ENCODE assay signal across 1 cellular context in the genomic region with DNA sequence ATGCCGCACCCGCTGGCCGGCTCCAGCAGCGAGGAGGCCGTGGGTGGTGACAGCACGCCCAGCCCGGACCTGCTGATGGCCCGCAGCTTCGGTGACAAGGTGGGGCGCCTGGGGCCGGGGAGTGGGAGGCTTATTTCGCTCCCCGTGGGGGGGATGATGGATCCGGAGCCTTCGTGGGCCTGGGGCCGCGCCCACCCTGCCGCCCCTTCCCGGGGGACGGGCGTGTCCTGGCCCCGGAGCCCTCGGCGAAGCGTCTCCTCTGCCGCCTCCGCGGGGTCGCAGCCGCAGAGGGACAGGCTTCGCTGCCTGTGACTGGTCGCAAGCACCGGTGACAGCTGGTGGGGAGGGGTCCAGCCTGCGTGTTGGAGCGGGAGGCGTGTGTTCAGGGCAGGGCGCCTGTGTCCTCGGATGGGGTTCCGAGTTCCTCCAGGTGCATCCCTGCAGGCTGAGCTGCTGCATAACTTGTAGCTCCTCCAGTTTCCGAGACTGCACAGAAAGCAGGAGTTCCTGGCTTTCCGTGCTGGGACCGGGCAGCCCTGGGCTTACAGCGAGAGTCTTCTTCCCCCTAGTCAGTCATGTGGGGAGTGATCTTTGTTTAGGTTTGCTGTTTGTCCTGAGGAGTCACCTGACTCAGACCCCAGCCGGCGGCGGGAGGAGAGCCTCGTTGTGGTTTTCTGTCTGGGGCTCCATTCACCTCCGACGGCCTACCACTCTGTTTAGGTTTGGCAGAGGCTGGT.
A peak's percentile ranks its signal among the peaks of the same experiment; 100 is the strongest.
TF ChIP-seq lines count a peak whose summit lies in the region.

No MANE protein-coding gene starts in this region.

TF ChIP-seq in HEK293, 187 proteins besides CTCF, POLR2A, EP300 and RAD21 (continued from another document):
- TF ChIP-seq ZNF280D (tag by site-specific recombination; IDR thresholded peaks at IDR 0.05), result no peak
- TF ChIP-seq ZNF274 (IDR thresholded peaks at IDR 0.05; ENCODE audit: low read length), result no peak
- no peak for TF ChIP-seq ZNF274 (tag by site-specific recombination; IDR thresholded peaks at IDR 0.05; ENCODE audit: borderline replicate concordance)
- no peak for TF ChIP-seq ZNF555 (tag by site-specific recombination; conservative IDR thresholded peaks at IDR 0.05)
- TF ChIP-seq ZNF214 (tag by site-specific recombination; IDR thresholded peaks at IDR 0.05; ENCODE audit: borderline replicate concordance), result no peak
- TF ChIP-seq ZFP3 (tag by site-specific recombination; IDR thresholded peaks at IDR 0.05; ENCODE audit: low read depth), result no peak
- no peak for TF ChIP-seq ZNF768 (tag by site-specific recombination; IDR thresholded peaks at IDR 0.05)
- no peak for TF ChIP-seq HOXD13 (CRISPR knock-in tag; IDR thresholded peaks at IDR 0.05; ENCODE audit: borderline replicate concordance)
- TF ChIP-seq INSM2 (tag by site-specific recombination; IDR thresholded peaks at IDR 0.05), result no peak
- TF ChIP-seq, protein P1, sequence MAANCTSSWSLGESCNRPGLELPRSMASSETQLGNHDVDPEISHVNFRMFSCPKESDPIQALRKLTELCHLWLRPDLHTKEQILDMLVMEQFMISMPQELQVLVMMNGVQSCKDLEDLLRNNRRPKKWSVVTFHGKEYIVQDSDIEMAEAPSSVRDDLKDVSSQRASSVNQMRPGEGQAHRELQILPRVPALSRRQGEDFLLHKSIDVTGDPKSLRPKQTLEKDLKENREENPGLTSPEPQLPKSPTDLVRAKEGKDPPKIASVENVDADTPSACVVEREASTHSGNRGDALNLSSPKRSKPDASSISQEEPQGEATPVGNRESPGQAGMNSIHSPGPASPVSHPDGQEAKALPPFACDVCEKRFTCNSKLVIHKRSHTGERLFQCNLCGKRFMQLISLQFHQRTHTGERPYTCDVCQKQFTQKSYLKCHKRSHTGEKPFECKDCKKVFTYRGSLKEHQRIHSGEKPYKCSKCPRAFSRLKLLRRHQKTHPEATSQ (tag by site-specific recombination; IDR thresholded peaks at IDR 0.05), result no peak
- TF ChIP-seq ZNF292 (tag by site-specific recombination; IDR thresholded peaks at IDR 0.05; ENCODE audit: borderline replicate concordance, low read depth), result no peak
- peak; percentile 34; the same call in 1 of the 2 replicates for TF ChIP-seq ZNF692 (tag by site-specific recombination; IDR thresholded peaks at IDR 0.05)
- no peak for TF ChIP-seq ZNF610 (tag by site-specific recombination; IDR thresholded peaks at IDR 0.05; ENCODE audit: borderline replicate concordance)
- TF ChIP-seq ZNF624 (tag by site-specific recombination; IDR thresholded peaks at IDR 0.05), result no peak
- TF ChIP-seq, protein P2, sequence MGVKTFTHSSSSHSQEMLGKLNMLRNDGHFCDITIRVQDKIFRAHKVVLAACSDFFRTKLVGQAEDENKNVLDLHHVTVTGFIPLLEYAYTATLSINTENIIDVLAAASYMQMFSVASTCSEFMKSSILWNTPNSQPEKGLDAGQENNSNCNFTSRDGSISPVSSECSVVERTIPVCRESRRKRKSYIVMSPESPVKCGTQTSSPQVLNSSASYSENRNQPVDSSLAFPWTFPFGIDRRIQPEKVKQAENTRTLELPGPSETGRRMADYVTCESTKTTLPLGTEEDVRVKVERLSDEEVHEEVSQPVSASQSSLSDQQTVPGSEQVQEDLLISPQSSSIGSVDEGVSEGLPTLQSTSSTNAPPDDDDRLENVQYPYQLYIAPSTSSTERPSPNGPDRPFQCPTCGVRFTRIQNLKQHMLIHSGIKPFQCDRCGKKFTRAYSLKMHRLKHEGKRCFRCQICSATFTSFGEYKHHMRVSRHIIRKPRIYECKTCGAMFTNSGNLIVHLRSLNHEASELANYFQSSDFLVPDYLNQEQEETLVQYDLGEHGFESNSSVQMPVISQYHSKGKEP (tag by site-specific recombination; IDR thresholded peaks at IDR 0.05), result no peak
- TF ChIP-seq ZNF626 (tag by site-specific recombination; IDR thresholded peaks at IDR 0.05), result no peak
- TF ChIP-seq ZXDB (tag by site-specific recombination; IDR thresholded peaks at IDR 0.05), result 0 out of 2 replicates have a peak, but pooled peaks have one; percentile 24
- peak; percentile 48 for TF ChIP-seq SP2 (tag by site-specific recombination; IDR thresholded peaks at IDR 0.05)
- no peak for TF ChIP-seq ZNF623 (tag by site-specific recombination; IDR thresholded peaks at IDR 0.05)
- no peak for TF ChIP-seq ZNF514 (tag by site-specific recombination; IDR thresholded peaks at IDR 0.05)
- no peak for TF ChIP-seq BCL11B (tag by site-specific recombination; IDR thresholded peaks at IDR 0.05; ENCODE audit: low read depth)
- peak; percentile 55 for TF ChIP-seq SP3 (tag by site-specific recombination; IDR thresholded peaks at IDR 0.05)
- no peak for TF ChIP-seq ZNF169 (tag by site-specific recombination; IDR thresholded peaks at IDR 0.05)
- TF ChIP-seq SALL2 (tag by site-specific recombination; IDR thresholded peaks at IDR 0.05; ENCODE audit: borderline replicate concordance), result no peak
- TF ChIP-seq ZNF366 (tag by site-specific recombination; conservative IDR thresholded peaks at IDR 0.05), result no peak
- TF ChIP-seq ZNF629 (tag by site-specific recombination; IDR thresholded peaks at IDR 0.05), result no peak
- TF ChIP-seq ZNF548 (tag by site-specific recombination; IDR thresholded peaks at IDR 0.05), result no peak
- no peak for TF ChIP-seq ZNF16 (tag by site-specific recombination; IDR thresholded peaks at IDR 0.05; ENCODE audit: low read depth)
- TF ChIP-seq GLIS1 (tag by site-specific recombination; IDR thresholded peaks at IDR 0.05), result 0 out of 2 replicates have a peak, but pooled peaks have one; percentile 6
- peak; percentile 50; the same call in 1 of the 2 replicates for TF ChIP-seq KLF8 (tag by site-specific recombination; IDR thresholded peaks at IDR 0.05)
- no peak for TF ChIP-seq ZNF184 (tag by site-specific recombination; IDR thresholded peaks at IDR 0.05)
- no peak; the same call in 1 of the 2 replicates for TF ChIP-seq KLF10 (tag by site-specific recombination; IDR thresholded peaks at IDR 0.05)
- TF ChIP-seq MEIS1 (CRISPR knock-in tag; IDR thresholded peaks at IDR 0.05; ENCODE audit: borderline replicate concordance), result no peak
- TF ChIP-seq ZNF664 (tag by site-specific recombination; IDR thresholded peaks at IDR 0.05), result no peak
- no peak; the same call in 1 of the 2 replicates for TF ChIP-seq SCRT1 (tag by site-specific recombination; IDR thresholded peaks at IDR 0.05; ENCODE audit: borderline replicate concordance)
- TF ChIP-seq, protein P3, sequence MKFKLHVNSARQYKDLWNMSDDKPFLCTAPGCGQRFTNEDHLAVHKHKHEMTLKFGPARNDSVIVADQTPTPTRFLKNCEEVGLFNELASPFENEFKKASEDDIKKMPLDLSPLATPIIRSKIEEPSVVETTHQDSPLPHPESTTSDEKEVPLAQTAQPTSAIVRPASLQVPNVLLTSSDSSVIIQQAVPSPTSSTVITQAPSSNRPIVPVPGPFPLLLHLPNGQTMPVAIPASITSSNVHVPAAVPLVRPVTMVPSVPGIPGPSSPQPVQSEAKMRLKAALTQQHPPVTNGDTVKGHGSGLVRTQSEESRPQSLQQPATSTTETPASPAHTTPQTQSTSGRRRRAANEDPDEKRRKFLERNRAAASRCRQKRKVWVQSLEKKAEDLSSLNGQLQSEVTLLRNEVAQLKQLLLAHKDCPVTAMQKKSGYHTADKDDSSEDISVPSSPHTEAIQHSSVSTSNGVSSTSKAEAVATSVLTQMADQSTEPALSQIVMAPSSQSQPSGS (tag by site-specific recombination; IDR thresholded peaks at IDR 0.05; ENCODE audit: low read depth), result no peak
- TF ChIP-seq, protein P4, sequence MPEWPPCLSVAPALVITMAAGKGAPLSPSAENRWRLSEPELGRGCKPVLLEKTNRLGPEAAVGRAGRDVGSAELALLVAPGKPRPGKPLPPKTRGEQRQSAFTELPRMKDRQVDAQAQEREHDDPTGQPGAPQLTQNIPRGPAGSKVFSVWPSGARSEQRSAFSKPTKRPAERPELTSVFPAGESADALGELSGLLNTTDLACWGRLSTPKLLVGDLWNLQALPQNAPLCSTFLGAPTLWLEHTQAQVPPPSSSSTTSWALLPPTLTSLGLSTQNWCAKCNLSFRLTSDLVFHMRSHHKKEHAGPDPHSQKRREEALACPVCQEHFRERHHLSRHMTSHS (tag by site-specific recombination; IDR thresholded peaks at IDR 0.05), result no peak
- no peak for TF ChIP-seq ZNF350 (tag by site-specific recombination; IDR thresholded peaks at IDR 0.05)
- TF ChIP-seq ZNF660 (tag by site-specific recombination; IDR thresholded peaks at IDR 0.05), result no peak
- no peak for TF ChIP-seq ZNF2 (tag by site-specific recombination; IDR thresholded peaks at IDR 0.05)
- TF ChIP-seq ZNF248 (tag by site-specific recombination; IDR thresholded peaks at IDR 0.05), result no peak
- TF ChIP-seq ZFHX2 (tag by site-specific recombination; conservative IDR thresholded peaks at IDR 0.05), result peak; percentile 89
